21 cellular contexts compared by ENCODE assay signal in the genomic region with DNA sequence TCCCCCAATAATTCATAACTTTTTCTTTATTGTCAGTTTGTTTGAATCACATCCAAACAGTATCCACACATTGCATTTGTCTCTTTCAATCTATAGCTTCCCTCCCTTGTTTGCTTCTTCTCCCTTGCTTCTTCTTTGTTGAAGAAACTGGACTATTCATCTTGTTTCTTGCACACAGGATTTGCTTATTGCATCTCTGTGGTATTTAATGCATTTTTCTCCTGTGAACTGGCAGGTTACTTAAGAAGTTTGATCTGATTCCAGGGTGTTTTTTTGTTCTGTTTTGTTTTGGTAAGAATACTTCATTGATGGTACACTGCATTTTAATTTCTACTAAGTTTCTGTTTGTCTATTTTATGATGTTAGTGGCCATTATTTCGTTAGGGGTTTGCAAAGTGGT.
A peak's percentile ranks its signal among the peaks of the same experiment; 100 is the strongest.
DNase-seq lines count a peak whose midpoint lies in the region; ATAC-seq and TF ChIP-seq lines count a peak whose summit lies in the region.
"Had no signal": no experiment of that assay in that cellular context is flagged by ENCODE, and none has a peak within 500 bp of the region (broad histone marks: within the 10 kb centered on the region; RNA-seq: fewer than 3 reads in every experiment).

No MANE protein-coding gene starts in this region.

- H3K4me1 ChIP-seq in breast epithelium (no peaks in the 10 kb centered on the region), GM23338 (ENCODE audit: insufficient read depth) (no peaks in the 10 kb centered on the region)
- H3K4me1 ChIP-seq: heart right ventricle, left lung, Peyer's patch, transverse colon had no signal

- TF ChIP-seq POLR2A in breast epithelium (IDR thresholded peaks at IDR 0.05), result no peak

- H3K27me3 ChIP-seq in breast epithelium, result no peaks in the 10 kb centered on the region
- H3K27me3 ChIP-seq in GM23338 (ENCODE audit: insufficient read depth), result no peaks in the 10 kb centered on the region
- H3K27me3 ChIP-seq: heart right ventricle, left lung, Peyer's patch, transverse colon had no signal

- no peaks in the 10 kb centered on the region for H3K27me3 Mint-ChIP-seq in MCF 10A (ENCODE audit: insufficient read depth, unreplicated experiment)
- no peaks in the 10 kb centered on the region for H3K27me3 Mint-ChIP-seq in GM23338 (ENCODE audit: insufficient read depth, low read depth, poor library complexity)
- no peaks in the 10 kb centered on the region for H3K27me3 Mint-ChIP-seq in activated CD8-positive, alpha-beta memory T cell treated with anti-CD3 and anti-CD28 coated beads, Interleukin-2, amount 10 ng/mL, durations not matched to agents 7 days and 5 days
- H3K27me3 Mint-ChIP-seq: naive thymus-derived CD4-positive, alpha-beta T cell had no signal

- no peak overlapping the region for H2AFZ ChIP-seq in GM23338

- BruUV-seq in MCF 10A (replicated peaks; lab: Mats Ljungman, UMichigan), result no TSS peak

- H3K27ac ChIP-seq in breast epithelium (no peak overlapping the region), GM23338 (ENCODE audit: low read depth) (no peak overlapping the region)
- H3K27ac ChIP-seq: heart right ventricle, left lung, Peyer's patch, transverse colon, WERI-Rb-1 had no signal

- no peaks in the 10 kb centered on the region for H3K9me2 ChIP-seq in GM23338 (ENCODE audit: insufficient read depth)

- DNase-seq in MCF 10A (ENCODE audit: unreplicated experiment) (peak; percentile 58), breast epithelium (ENCODE audit: low spot score in 2 of 2) (no peak), amniotic epithelial cell (ENCODE audit: low read depth) (peak; percentile 88), fibroblast of the conjunctiva (ENCODE audit: low read depth) (peak; percentile 74), GM23338 (ENCODE audit: low spot score) (no peak), NCI-H2081 treated with DMSO at 0.1 percent for 48 hours (lab: John Stamatoyannopoulos, UW) (no peak), KBM-7 (no peak)
- no peak for DNase-seq in activated CD8-positive, alpha-beta memory T cell treated with anti-CD3 and anti-CD28 coated beads, Interleukin-2, amount 10 ng/mL, durations not matched to agents 7 days and 5 days
- DNase-seq: 8988T; activated gamma-delta T cell treated with Interleukin-2 at 50 U/mL for 16 hours; central memory CD4-positive, alpha-beta T cell; heart right ventricle; Karpas-422; left lung; naive thymus-derived CD4-positive, alpha-beta T cell; NCI-H1694 treated with DMSO at 0.1 percent for 48 hours; NCI-H69; Peyer's patch; transverse colon; WERI-Rb-1 had no signal

- in situ Hi-C loops in KBM-7 (cut with MboI; ENCODE audit: low pct_unique_long_range_greater_than_20kb, low sequenced_read_pairs), result no loop called here

- CTCF ChIA-PET in MCF 10A (lab: Yijun Ruan, JAX), result interaction anchor here (1.1 to 2.1 kb wide), 2 partner anchors 49 to 453 kb away, joined by 3 to 6 read pairs; no protein-coding TSS in a partner anchor
- CTCF ChIA-PET in activated CD8-positive, alpha-beta memory T cell treated with anti-CD3 and anti-CD28 coated beads, Interleukin-2, amount 10 ng/mL, durations not matched to agents 7 days and 5 days (lab: Charles Lee), result no interaction called here

- H3F3A ChIP-seq in GM23338 (replicated peaks; ENCODE audit: low read depth), result no peaks in the 10 kb centered on the region

- no peak overlapping the region for H3K4me3 ChIP-seq in breast epithelium
- H3K4me3 ChIP-seq in GM23338, result no peak overlapping the region
- H3K4me3 ChIP-seq: heart right ventricle, left lung, Peyer's patch, transverse colon had no signal

- intact Hi-C loops in MCF 10A (cut with micrococcal nuclease) (loop anchor here (2.0 kb wide), 1 partner anchor 50 kb away; no protein-coding TSS in a partner anchor), breast epithelium (cut with DNase I; ENCODE audit: low total_unique reads) (no loop called here)

- peaks cover 28% of the 10 kb centered on the region for H3K4me1 Mint-ChIP-seq in MCF 10A (ENCODE audit: insufficient read depth, unreplicated experiment)
- H3K4me1 Mint-ChIP-seq in GM23338, result no peaks in the 10 kb centered on the region
- H3K4me1 Mint-ChIP-seq in activated CD8-positive, alpha-beta memory T cell treated with anti-CD3 and anti-CD28 coated beads, Interleukin-2, amount 10 ng/mL, durations not matched to agents 7 days and 5 days, result no peaks in the 10 kb centered on the region

- no peaks in the 10 kb centered on the region for H4K20me1 ChIP-seq in GM23338 (replicated peaks; ENCODE audit: insufficient read depth)

- no peak for ATAC-seq in GM23338
- no peak for ATAC-seq in activated CD8-positive, alpha-beta memory T cell treated with anti-CD3 and anti-CD28 coated beads, Interleukin-2, amount 10 ng/mL, durations not matched to agents 7 days and 5 days
- ATAC-seq: HCT116; heart right ventricle; left lung; naive thymus-derived CD4-positive, alpha-beta T cell had no signal

- H3K27ac Mint-ChIP-seq in MCF 10A (ENCODE audit: low read depth, unreplicated experiment) (peak overlapping the region; percentile 36), GM23338 (no peak overlapping the region)
- H3K27ac Mint-ChIP-seq in activated CD8-positive, alpha-beta memory T cell treated with anti-CD3 and anti-CD28 coated beads, Interleukin-2, amount 10 ng/mL, durations not matched to agents 7 days and 5 days, result no peak overlapping the region
- H3K27ac Mint-ChIP-seq: naive thymus-derived CD4-positive, alpha-beta T cell had no signal

- no peaks in the 10 kb centered on the region for H3K36me3 ChIP-seq in breast epithelium
- H3K36me3 ChIP-seq in GM23338 (ENCODE audit: insufficient read depth), result no peaks in the 10 kb centered on the region
- H3K36me3 ChIP-seq: heart right ventricle, Peyer's patch, transverse colon, WERI-Rb-1 had no signal

- H3K9me3 Mint-ChIP-seq in MCF 10A (ENCODE audit: unreplicated experiment), result peaks cover 8% of the 10 kb centered on the region
- H3K9me3 Mint-ChIP-seq in GM23338, result peaks cover 3% of the 10 kb centered on the region
- peaks cover 4% of the 10 kb centered on the region for H3K9me3 Mint-ChIP-seq in activated CD8-positive, alpha-beta memory T cell treated with anti-CD3 and anti-CD28 coated beads, Interleukin-2, amount 10 ng/mL, durations not matched to agents 7 days and 5 days (ENCODE audit: low read depth)

- peak overlapping the region; percentile 52 for H3K4me3 Mint-ChIP-seq in MCF 10A (ENCODE audit: unreplicated experiment)
- no peak overlapping the region for H3K4me3 Mint-ChIP-seq in GM23338
- H3K4me3 Mint-ChIP-seq in activated CD8-positive, alpha-beta memory T cell treated with anti-CD3 and anti-CD28 coated beads, Interleukin-2, amount 10 ng/mL, durations not matched to agents 7 days and 5 days, result no peak overlapping the region
- H3K4me3 Mint-ChIP-seq: naive thymus-derived CD4-positive, alpha-beta T cell had no signal

- POLR2A ChIA-PET in MCF 10A (lab: Yijun Ruan, JAX), result interaction anchor here (1.2 kb wide), 1 partner anchor 43 kb away, joined by 3 read pairs; no protein-coding TSS in a partner anchor

- H3K36me3 Mint-ChIP-seq in MCF 10A (ENCODE audit: insufficient read depth, unreplicated experiment) (no peaks in the 10 kb centered on the region), GM23338 (ENCODE audit: low read depth) (peaks cover 3% of the 10 kb centered on the region; the same call in 1 of the 3 replicates)
- H3K36me3 Mint-ChIP-seq in activated CD8-positive, alpha-beta memory T cell treated with anti-CD3 and anti-CD28 coated beads, Interleukin-2, amount 10 ng/mL, durations not matched to agents 7 days and 5 days, result peaks cover 5% of the 10 kb centered on the region

- no peak overlapping the region for H3K4me2 ChIP-seq in GM23338

- H3K9me3 ChIP-seq in breast epithelium, result no peaks in the 10 kb centered on the region
- H3K9me3 ChIP-seq: heart right ventricle, Peyer's patch, transverse colon had no signal

- TF ChIP-seq CTCF in MCF 10A (IDR thresholded peaks at IDR 0.05; ENCODE audit: unreplicated experiment), result no peak
- no peak for TF ChIP-seq CTCF in breast epithelium (IDR thresholded peaks at IDR 0.05)
- no peak for TF ChIP-seq CTCF in GM23338 (conservative IDR thresholded peaks at IDR 0.05; ENCODE audit: low read depth in 2 of 2)

- H3K79me2 ChIP-seq in GM23338 (replicated peaks; ENCODE audit: insufficient read depth), result no peaks in the 10 kb centered on the region

TF ChIP-seq in GM23338, 12 proteins besides CTCF, POLR2A, EP300 and RAD21:
- TF ChIP-seq EZH2 (IDR thresholded peaks at IDR 0.05; ENCODE audit: low read depth, unreplicated experiment) (no peak), POLR2AphosphoS5 (IDR thresholded peaks at IDR 0.05; ENCODE audit: low read depth) (no peak), JUNB (IDR thresholded peaks at IDR 0.05; ENCODE audit: unreplicated experiment) (no peak)

Comparison
In these comparisons a context has a peak if more than half of its experiments do, and no peak if none do; other contexts are left out.
1. DNase-seq: peak in MCF 10A (single experiment), amniotic epithelial cell (single experiment) and fibroblast of the conjunctiva (single experiment); none in breast epithelium (0 of 2), GM23338 (single experiment), activated CD8-positive, alpha-beta memory T cell treated with anti-CD3 and anti-CD28 coated beads, Interleukin-2, amount 10 ng/mL, durations not matched to agents 7 days and 5 days (single experiment), NCI-H2081 treated with DMSO at 0.1 percent for 48 hours (single experiment) and KBM-7 (single experiment).